Comparison of ENCODE assay signal across 14 cellular contexts in genomic region chr17:63440770-63441335, GRCh38. TPM values are rescaled to one million over a fixed set of nuclear protein-coding genes. Genes with fewer than 3 reads are reported as not detected.
A peak's percentile ranks its signal among the peaks of the same experiment; 100 is the strongest.
DNase-seq lines count a peak whose midpoint lies in the region; ATAC-seq, FAIRE-seq and TF ChIP-seq lines count a peak whose summit lies in the region.
"Had no signal": no experiment of that assay in that cellular context is flagged by ENCODE, and none has a peak within 500 bp of the region (broad histone marks: within the 10 kb centered on the region; RNA-seq: fewer than 3 reads in every experiment).

No MANE protein-coding gene starts in this region.

- no peak for DNase-seq in CD8-positive, alpha-beta T cell
- no peak for DNase-seq in bronchial epithelial cell (ENCODE audit: low read depth)
- no peak for DNase-seq in neuronal stem cell (ENCODE audit: low spot score)
- DNase-seq in tibial artery, result no peak
- DNase-seq in NCI-H1105 treated with DMSO at 0.1 percent for 48 hours (lab: John Stamatoyannopoulos, UW), result no peak
- DNase-seq: brain microvascular endothelial cell; foreskin melanocyte; NCI-H345; stimulated activated CD4-positive, alpha-beta T cell treated with anti-CD3 and anti-CD28 coated beads, Interleukin-1b, Interleukin-23, amount 100 ng/mL, for 48 hours had no signal

- peak overlapping the region; percentile 45 for H2AFZ ChIP-seq in neuronal stem cell (ENCODE audit: low read length)

- no peaks in the 10 kb centered on the region for H3K36me3 Mint-ChIP-seq in CD8-positive, alpha-beta T cell

- H3K4me1 Mint-ChIP-seq in CD8-positive, alpha-beta T cell (ENCODE audit: low read depth), result peaks cover 37% of the 10 kb centered on the region

- H4K8ac ChIP-seq in neuronal stem cell (ENCODE audit: low read depth, low read length), result peak overlapping the region; percentile 31

- CTCF ChIA-PET in CD8-positive, alpha-beta T cell (lab: Charles Lee), result interaction anchor here (0.8 to 12.1 kb wide), 5 partner anchors 14 to 172 kb away, joined by 3 to 105 read pairs (median 7); partner anchors contain the start of gene ACE

- no peak overlapping the region for H4K91ac ChIP-seq in neuronal stem cell (ENCODE audit: low read depth, low read length, poor library complexity)

- no peaks in the 10 kb centered on the region for H3K27me3 Mint-ChIP-seq in CD8-positive, alpha-beta T cell (ENCODE audit: low read depth)

- no peak overlapping the region for H2AK5ac ChIP-seq in neuronal stem cell (ENCODE audit: low read depth, low read length)

- FAIRE-seq in bronchial epithelial cell (lab: Jason Lieb, UNC), result peak; percentile 93
- FAIRE-seq: keratinocyte had no signal

- peak overlapping the region; percentile 95 for H3K27ac Mint-ChIP-seq in CD8-positive, alpha-beta T cell

- no peak overlapping the region for H2BK120ac ChIP-seq in neuronal stem cell (ENCODE audit: low read depth, low read length)

- intact Hi-C loops in CD8-positive, alpha-beta T cell (cut with DNase I, micrococcal nuclease), result loop anchor here in 1 of 2 experiments (5.0 kb wide), 2 partner anchors 36 to 111 kb away; partner anchors contain the start of genes ACE and DCAF7
- intact Hi-C loops in tibial artery (cut with DNase I; ENCODE audit: low total_unique reads), result no loop called here

- no peak overlapping the region for H3K4me3 ChIP-seq in CD8-positive, alpha-beta T cell (ENCODE audit: low read depth, low read length)
- H3K4me3 ChIP-seq in bronchial epithelial cell (ENCODE audit: low read depth, low read length) (no peak overlapping the region), neuronal stem cell (ENCODE audit: low read length in 2 of 2) (no peak overlapping the region), tibial artery (no peak overlapping the region)

- H3K79me1 ChIP-seq in neuronal stem cell (ENCODE audit: low read depth, low read length), result peaks cover 4% of the 10 kb centered on the region

- no peaks in the 10 kb centered on the region for H3K9me3 ChIP-seq in CD8-positive, alpha-beta T cell (ENCODE audit: low read length)
- H3K9me3 ChIP-seq in neuronal stem cell (replicated peaks in 1 of 2; ENCODE audit: control insufficient read depth in 2 of 2, insufficient read depth in 1 of 2, low read depth in 1 of 2, low read length in 2 of 2) (peaks cover 0 to 2% of the 10 kb centered on the region in 2 donors), tibial artery (no peaks in the 10 kb centered on the region)

- no peak overlapping the region for H3K4ac ChIP-seq in neuronal stem cell (ENCODE audit: low read length)

- H2BK12ac ChIP-seq in neuronal stem cell (ENCODE audit: low read length), result no peak overlapping the region

- no peak overlapping the region for H2BK5ac ChIP-seq in neuronal stem cell (ENCODE audit: low read length)

- no peaks in the 10 kb centered on the region for H3K27me3 ChIP-seq in CD8-positive, alpha-beta T cell (ENCODE audit: insufficient read depth, low read length)
- H3K27me3 ChIP-seq in bronchial epithelial cell (ENCODE audit: control insufficient read depth, insufficient read depth, low read length) (no peaks in the 10 kb centered on the region), neuronal stem cell (ENCODE audit: control insufficient read depth in 3 of 3, insufficient read depth in 3 of 3, low read depth in 1 of 3, low read length in 3 of 3) (peaks cover 0 to 42% (median 7%) of the 10 kb centered on the region in 3 experiments), tibial artery (peaks cover 0 to 30% of the 10 kb centered on the region in 2 donors)
- H3K27me3 ChIP-seq: brain microvascular endothelial cell had no signal

- WGBS in neuronal stem cell (ENCODE audit: extremely low coverage in 2 of 2, insufficient read length in 2 of 2, insufficient replicate concordance in 1 of 2), 2 donors, result no CpG with 5 or more reads among the region's 16 CpGs

- peaks cover 16% of the 10 kb centered on the region for H3K4me1 ChIP-seq in CD8-positive, alpha-beta T cell (ENCODE audit: insufficient read depth, low read length)
- H3K4me1 ChIP-seq in neuronal stem cell (ENCODE audit: control insufficient read depth in 2 of 2, insufficient read depth in 1 of 2, low read depth in 1 of 2, low read length in 2 of 2), result peaks cover 9% of the 10 kb centered on the region in 2 donors
- H3K4me1 ChIP-seq in tibial artery, result peaks cover 0 to 34% (median 8%) of the 10 kb centered on the region in 4 donors

- no peak for ATAC-seq in CD8-positive, alpha-beta T cell
- ATAC-seq in HG02588 (IDR thresholded peaks at IDR 0.05; ENCODE audit: unreplicated experiment) (no peak), GM18519 (IDR thresholded peaks at IDR 0.05; ENCODE audit: low FRiP score, unreplicated experiment) (no peak)

- TF ChIP-seq CTCF in C4-2B (conservative IDR thresholded peaks at IDR 0.05), result no peak
- no peak for TF ChIP-seq CTCF in CD8-positive, alpha-beta T cell (IDR thresholded peaks at IDR 0.05)
- no peak for TF ChIP-seq CTCF in bronchial epithelial cell (IDR thresholded peaks at IDR 0.05; ENCODE audit: insufficient read depth, low read length, severe bottlenecking)
- TF ChIP-seq CTCF in tibial artery (IDR thresholded peaks at IDR 0.05), result no peak

- no peak overlapping the region for H2BK15ac ChIP-seq in neuronal stem cell (ENCODE audit: low read length)

- H3K14ac ChIP-seq in neuronal stem cell (ENCODE audit: low read length), result peak overlapping the region; percentile 4

- no peaks in the 10 kb centered on the region for H3K9me3 Mint-ChIP-seq in CD8-positive, alpha-beta T cell
- H3K9me3 Mint-ChIP-seq: activated T-helper 2 cell treated with anti-CD3 and anti-CD28 coated beads, Interferon-gamma antibody, Interleukin-2, Interleukin-4, amounts not matched to agents 10 μg/mL and 5 μg/mL and 100 μg/mL, durations not matched to agents 14 hours and 24 hours and 36 hours had no signal

- H3K27ac ChIP-seq in C4-2B (peak overlapping the region; percentile 12; the same call in 1 of the 2 replicates), neuronal stem cell (replicated peaks; ENCODE audit: low read length) (no peak overlapping the region), tibial artery (no peak overlapping the region)
- H3K27ac ChIP-seq in CD8-positive, alpha-beta T cell (ENCODE audit: low read depth, low read length), result no peak overlapping the region
- H3K27ac ChIP-seq: brain microvascular endothelial cell had no signal

- peak overlapping the region; percentile 75 for H3K4me3 Mint-ChIP-seq in CD8-positive, alpha-beta T cell

- H3K9ac ChIP-seq in neuronal stem cell (ENCODE audit: low read depth, low read length, poor library complexity), result no peak overlapping the region

- no peaks in the 10 kb centered on the region for H3K36me3 ChIP-seq in CD8-positive, alpha-beta T cell (ENCODE audit: insufficient read depth, low read length)
- peaks cover 5% of the 10 kb centered on the region for H3K36me3 ChIP-seq in bronchial epithelial cell (ENCODE audit: control insufficient read depth, insufficient read depth, low read length)
- H3K36me3 ChIP-seq in neuronal stem cell (replicated peaks in 1 of 2; ENCODE audit: control insufficient read depth in 2 of 2, insufficient read depth in 2 of 2, low read length in 2 of 2), result no peaks in the 10 kb centered on the region
- H3K36me3 ChIP-seq in tibial artery, result no peaks in the 10 kb centered on the region
- H3K36me3 ChIP-seq: brain microvascular endothelial cell had no signal

- POLR2A ChIA-PET in CD8-positive, alpha-beta T cell (lab: Charles Lee), result interaction anchor here (1.4 kb wide), 2 partner anchors 15 to 258 kb away, joined by 3 to 6 read pairs; no protein-coding TSS in a partner anchor

- no peak overlapping the region for H3K4me2 ChIP-seq in neuronal stem cell (ENCODE audit: insufficient read depth, low read length, poor library complexity, severe bottlenecking)

- peak overlapping the region; percentile 77 for H3K18ac ChIP-seq in neuronal stem cell (ENCODE audit: low read length)

- H3K23ac ChIP-seq in neuronal stem cell (ENCODE audit: low read depth, low read length, poor library complexity), result no peak overlapping the region

RNA-seq across cellular contexts. Expression of gene CYB561, which starts 5.3 kb away (rescaled TPM):
- total RNA-seq in CD8-positive, alpha-beta T cell, result 10 to 100 TPM; 13.7 to 14.9 TPM
- total RNA-seq in bronchial epithelial cell, result 24.5 and 30.5 TPM in 2 replicates
- 11.7 TPM for polyA plus RNA-seq in neuronal stem cell (2013, experiment 1 of 2)
- polyA plus RNA-seq in neuronal stem cell (2013, experiment 2 of 2), result 12.1 TPM

RNA-seq across cellular contexts. Expression of gene ACE, which starts 36.0 kb away (rescaled TPM):
- total RNA-seq in CD8-positive, alpha-beta T cell, result 1 to 10 TPM; 4.3 to 5.5 TPM
- total RNA-seq in bronchial epithelial cell, result 0.13 TPM in 1 of 2 replicates, not detected in the other
- 0.08 TPM for polyA plus RNA-seq in neuronal stem cell (2013, experiment 1 of 2)
- polyA plus RNA-seq in neuronal stem cell (2013, experiment 2 of 2), result 0.04 TPM
- total RNA-seq: activated T-helper 2 cell treated with anti-CD3 and anti-CD28 coated beads, Interferon-gamma antibody, Interleukin-2, Interleukin-4, amounts not matched to agents 10 μg/mL and 5 μg/mL and 100 μg/mL, durations not matched to agents 14 hours and 24 hours and 36 hours had no signal
